ENCODE assay signal across 8 cellular contexts in genomic region chr18:9333441-9334350, GRCh38. TPM values are rescaled to one million over a fixed set of nuclear protein-coding genes. Genes with fewer than 3 reads are reported as not detected.
DNase-seq lines count a peak whose midpoint lies in the region; ATAC-seq and TF ChIP-seq lines count a peak whose summit lies in the region.

No MANE protein-coding gene starts in this region.

- no peaks in the 10 kb centered on the region for H3K27me3 ChIP-seq in effector memory CD4-positive, alpha-beta T cell (replicated peaks; ENCODE audit: control insufficient read depth, insufficient read depth, low read length, poor library complexity, severe bottlenecking)
- H3K27me3 ChIP-seq in muscle layer of colon (ENCODE audit: control insufficient read depth in 1 of 2, insufficient read depth in 2 of 2, low read length in 2 of 2) = no peaks in the 10 kb centered on the region
- no peaks in the 10 kb centered on the region for H3K27me3 ChIP-seq in vagina

- peaks cover 3% of the 10 kb centered on the region; the same call in 1 of the 2 replicates for H3K9me3 ChIP-seq in SK-N-MC (ENCODE audit: low read depth, low read length)
- H3K9me3 ChIP-seq in effector memory CD4-positive, alpha-beta T cell (ENCODE audit: control insufficient read depth, low read length) = no peaks in the 10 kb centered on the region
- no peaks in the 10 kb centered on the region for H3K9me3 ChIP-seq in muscle layer of colon (ENCODE audit: low read length)
- H3K9me3 ChIP-seq in vagina = no peaks in the 10 kb centered on the region

- H3K9ac ChIP-seq in SK-N-MC (ENCODE audit: insufficient read length) (peak overlapping the region; percentile 67), muscle layer of colon (ENCODE audit: low read length) (peak overlapping the region; percentile 73)

- TF ChIP-seq CTCF in vagina (IDR thresholded peaks at IDR 0.05) = no peak

- peaks cover 8% of the 10 kb centered on the region for H3K4me1 ChIP-seq in effector memory CD4-positive, alpha-beta T cell (ENCODE audit: control insufficient read depth, insufficient read depth, low read length, poor library complexity, severe bottlenecking)
- H3K4me1 ChIP-seq in muscle layer of colon (ENCODE audit: insufficient read depth, low read length) (peaks cover 4% of the 10 kb centered on the region), vagina (peaks cover 20% of the 10 kb centered on the region)

- no peak overlapping the region for H3K27ac ChIP-seq in SK-N-MC
- peak overlapping the region; percentile 58 for H3K27ac ChIP-seq in effector memory CD4-positive, alpha-beta T cell (ENCODE audit: insufficient read depth, low read length, poor library complexity, severe bottlenecking)
- H3K27ac ChIP-seq in muscle layer of colon (ENCODE audit: low read depth, low read length) = peak overlapping the region; percentile 59
- H3K27ac ChIP-seq in vagina = peak overlapping the region; percentile 78

- H3K36me3 ChIP-seq in SK-N-MC (ENCODE audit: insufficient read depth, low read length) = peaks cover 17% of the 10 kb centered on the region
- H3K36me3 ChIP-seq in effector memory CD4-positive, alpha-beta T cell (ENCODE audit: control insufficient read depth, insufficient read depth, low read length) = no peaks in the 10 kb centered on the region
- H3K36me3 ChIP-seq in muscle layer of colon (ENCODE audit: insufficient read depth, low read length) = peaks cover 8% of the 10 kb centered on the region
- no peaks in the 10 kb centered on the region for H3K36me3 ChIP-seq in vagina

- H3K4me3 ChIP-seq in SK-N-MC = peak overlapping the region; percentile 97
- peak overlapping the region; percentile 51 for H3K4me3 ChIP-seq in effector memory CD4-positive, alpha-beta T cell (ENCODE audit: insufficient read depth, low read depth, low read length, poor library complexity, severe bottlenecking)
- H3K4me3 ChIP-seq in muscle layer of colon (ENCODE audit: low read depth in 1 of 2, low read length in 2 of 2) = peak overlapping the region; percentile 67 to 92
- H3K4me3 ChIP-seq in vagina = peak overlapping the region; percentile 75 to 94

- DNase-seq in stimulated activated CD4-positive, alpha-beta T cell treated with anti-CD3 and anti-CD28 coated beads, Interleukin-12 subunit alpha, Interleukin-12 subunit beta, amount 100 ng/mL, for 4 hours = peak; percentile 12
- DNase-seq in stimulated activated CD4-positive, alpha-beta T cell treated with anti-CD3 and anti-CD28 coated beads, Interleukin-2, amount 100 ng/mL, for 24 hours = no peak
- DNase-seq in SK-N-MC (ENCODE audit: low read depth, low spot score) (no peak), vagina (ENCODE audit: extremely low spot score in 2 of 2) (peak in 1 of 2 donors; percentile 88)
- DNase-seq in effector memory CD4-positive, alpha-beta T cell = peak in 1 of 3 donors; percentile 7

- intact Hi-C loops in vagina (cut with DNase I) = loop anchor here (10.0 kb wide), 1 partner anchor 141 kb away; the partner anchor contains the start of gene RALBP1

- ATAC-seq in HG02943 (IDR thresholded peaks at IDR 0.05; ENCODE audit: low read depth, unreplicated experiment) = peak; percentile 44
- no peak for ATAC-seq in HG03469 (IDR thresholded peaks at IDR 0.05; ENCODE audit: unreplicated experiment)

- TF ChIP-seq POLR2A in vagina (IDR thresholded peaks at IDR 0.05) = no peak

RNA-seq across cellular contexts. Expression of gene TWSG1, which starts 0.9 kb away (rescaled TPM):
- 45.4 TPM for total RNA-seq in vagina
